24 cellular contexts compared by ENCODE assay signal in the genomic region with DNA sequence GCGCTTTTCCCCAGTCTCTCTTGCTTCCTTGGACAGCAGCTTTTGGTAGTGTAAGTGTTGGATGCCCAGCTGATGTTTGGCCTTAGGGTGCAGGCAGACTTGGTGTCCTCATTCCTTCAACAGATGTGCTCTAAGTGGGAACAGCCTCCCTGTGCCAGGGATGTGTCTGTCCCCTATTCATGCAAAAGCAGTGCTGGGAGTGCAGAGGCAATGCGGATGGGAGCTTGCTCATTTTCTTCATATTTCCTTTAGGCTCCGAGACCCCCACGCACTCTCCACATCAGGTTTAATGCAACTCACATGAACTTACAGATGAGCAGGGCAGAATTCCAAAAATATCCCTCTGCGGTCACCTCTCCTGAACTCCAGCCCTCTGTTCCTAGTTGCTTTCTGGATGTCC.
"Had no signal": no experiment of that assay in that cellular context is flagged by ENCODE, and none has a peak within 500 bp of the region (broad histone marks: within the 10 kb centered on the region; RNA-seq: fewer than 3 reads in every experiment).

No MANE protein-coding gene starts in this region.

- ATAC-seq: activated CD4-positive, alpha-beta T cell treated with anti-CD3 and anti-CD28 coated beads for 36 hours; activated CD8-positive, alpha-beta T cell treated with anti-CD3 and anti-CD28 coated beads, Interleukin-2, amount 10 ng/mL, durations not matched to agents 7 days and 5 days; activated T-cell treated with anti-CD3 and anti-CD28 coated beads, Interleukin-2, amount 50 U/mL, for 4 hours; gastroesophageal sphincter had no signal

- H3K9me3 ChIP-seq: esophagus squamous epithelium, gastroesophageal sphincter had no signal

- DNase-seq: activated CD4-positive, alpha-beta memory T cell treated with anti-CD3 and anti-CD28 coated beads for 36 hours; activated CD4-positive, alpha-beta T cell treated with anti-CD3 and anti-CD28 coated beads for 36 hours; activated CD4-positive, alpha-beta T cell treated with anti-CD3 and anti-CD28 coated beads, Interleukin-2, amount 10 ng/mL, durations not matched to agents 24 days and 14 days; activated CD4-positive, CD25-positive, alpha-beta regulatory T cell; activated CD4-positive, CD25-positive, alpha-beta regulatory T cell treated with anti-CD3 and anti-CD28 coated beads, Interleukin-2, amount 50 U/mL, for 72 hours; activated CD8-positive, alpha-beta T cell treated with anti-CD3 and anti-CD28 coated beads, Interleukin-2, amount 10 ng/mL, durations not matched to agents 7 days and 5 days; activated effector memory CD4-positive, alpha-beta T cell treated with Interleukin-2 at 50 U/mL for 16 hours; activated gamma-delta T cell treated with Interleukin-2 at 50 U/mL for 16 hours; activated naive CD4-positive, alpha-beta T cell treated with anti-CD3 and anti-CD28 coated beads, Interleukin-2, amount 50 U/mL, for 16 hours; activated naive CD4-positive, alpha-beta T cell treated with Interleukin-2 at 50 U/mL for 16 hours; activated T-cell treated with anti-CD3 and anti-CD28 coated beads for 4 hours; activated T-cell treated with anti-CD3 and anti-CD28 coated beads, Interleukin-2, amount 50 U/mL, for 4 hours; amniotic stem cell; anterior cingulate cortex; brain microvascular endothelial cell; caudate nucleus; cortex of kidney; dermis blood vessel endothelial cell; effector CD4-positive, alpha-beta T cell; esophagus squamous epithelium; foreskin melanocyte; T-helper 2 cell had no signal

- H3K4me3 ChIP-seq: esophagus squamous epithelium, gastroesophageal sphincter had no signal

- H3K27ac ChIP-seq: brain microvascular endothelial cell, epithelial cell of prostate, esophagus squamous epithelium, gastroesophageal sphincter had no signal

- H3K36me3 ChIP-seq: brain microvascular endothelial cell, esophagus squamous epithelium, gastroesophageal sphincter had no signal
